Comparison of ENCODE assay signal across 8 cellular contexts in genomic region chr7:142357953-142358520, GRCh38.
DNase-seq lines count a peak whose midpoint lies in the region; ATAC-seq, FAIRE-seq and TF ChIP-seq lines count a peak whose summit lies in the region.

No MANE protein-coding gene starts in this region.

- H3K4me1 ChIP-seq in Panc1 (ENCODE audit: control insufficient read depth, insufficient read depth, low read length) = no peaks in the 10 kb centered on the region; the same call in 1 of the 2 replicates
- no peaks in the 10 kb centered on the region for H3K4me1 ChIP-seq in lower lobe of right lung

- no peak overlapping the region for H3K4me3 ChIP-seq in Panc1 (ENCODE audit: low read depth in 2 of 2, low read length in 2 of 2)
- H3K4me3 ChIP-seq in choroid plexus epithelial cell (ENCODE audit: low read depth, low read length) = no peak overlapping the region
- no peak overlapping the region for H3K4me3 ChIP-seq in lower lobe of right lung

- DNase-seq in activated naive CD4-positive, alpha-beta T cell treated with Interleukin-2 at 50 U/mL for 16 hours = peak; percentile 23
- DNase-seq in activated naive CD4-positive, alpha-beta T cell treated with anti-CD3 and anti-CD28 coated beads, Interleukin-2, amount 50 U/mL, for 16 hours = no peak
- DNase-seq in HTR-8/SVneo (ENCODE audit: insufficient read length, low spot score) (peak; percentile 38), Panc1 (ENCODE audit: low read depth, low spot score) (peak; percentile 38), choroid plexus epithelial cell (ENCODE audit: low read depth) (peak; percentile 91), lower lobe of right lung (no peak)
- no peak for DNase-seq in effector CD8-positive, alpha-beta T cell (lab: John Stamatoyannopoulos, UW)

- H3K9me3 ChIP-seq in Panc1 (ENCODE audit: control insufficient read depth, insufficient read depth, low read depth, low read length) = no peaks in the 10 kb centered on the region
- H3K9me3 ChIP-seq in lower lobe of right lung = no peaks in the 10 kb centered on the region

- CTCF ChIA-PET in Panc1 (lab: Charles Lee) = interaction anchor here (0.7 kb wide), 1 partner anchor 11 kb away, joined by 4 read pairs; no protein-coding TSS in a partner anchor

- in situ Hi-C loops in Panc1 (cut with HindIII; ENCODE audit: low pct_unique_long_range_greater_than_20kb, low sequenced_read_pairs) = no loop called here

- POLR2A ChIA-PET in Panc1 (lab: Charles Lee) = interaction anchor here (0.6 kb wide), 1 partner anchor 39 kb away, joined by 3 read pairs; no protein-coding TSS in a partner anchor

- H3K36me3 ChIP-seq in Panc1 (ENCODE audit: control insufficient read depth, insufficient read depth, low read length) = no peaks in the 10 kb centered on the region
- no peaks in the 10 kb centered on the region for H3K36me3 ChIP-seq in lower lobe of right lung

- no peak for FAIRE-seq in HTR-8/SVneo (lab: Jason Lieb, UNC)

- BruUV-seq in Panc1 (replicated peaks; lab: Mats Ljungman, UMichigan) = no TSS peak

- H3K27me3 ChIP-seq in Panc1 (ENCODE audit: control insufficient read depth, insufficient read depth, low read length) = no peaks in the 10 kb centered on the region; the same call in 1 of the 2 replicates
- H3K27me3 ChIP-seq in lower lobe of right lung (ENCODE audit: low read depth) = no peaks in the 10 kb centered on the region

- TF ChIP-seq CTCF in Panc1 (IDR thresholded peaks at IDR 0.05) = peak; percentile 87
- TF ChIP-seq CTCF in choroid plexus epithelial cell (conservative IDR thresholded peaks at IDR 0.05; ENCODE audit: low read depth, low read length) = peak; percentile 91
- TF ChIP-seq CTCF in lower lobe of right lung (IDR thresholded peaks at IDR 0.05) = peak; percentile 66

- intact Hi-C loops in Panc1 (cut with micrococcal nuclease; ENCODE audit: unreplicated experiment) (no loop called here), lower lobe of right lung (cut with DNase I) (no loop called here)

- no peak overlapping the region for H3K27ac ChIP-seq in Panc1 (ENCODE audit: low read length)
- no peak overlapping the region for H3K27ac ChIP-seq in lower lobe of right lung

- peak; percentile 99 for ATAC-seq in GM21529 (IDR thresholded peaks at IDR 0.05; ENCODE audit: unreplicated experiment)
- peak; percentile 83 for ATAC-seq in Panc1
- peak; percentile 79 to 82 for ATAC-seq in lower lobe of right lung

Comparison
In these comparisons a context has a peak if more than half of its experiments do, and no peak if none do; other contexts are left out.
1. DNase-seq: peak in activated naive CD4-positive, alpha-beta T cell treated with Interleukin-2 at 50 U/mL for 16 hours (single experiment), HTR-8/SVneo (single experiment), Panc1 (single experiment) and choroid plexus epithelial cell (single experiment); none in activated naive CD4-positive, alpha-beta T cell treated with anti-CD3 and anti-CD28 coated beads, Interleukin-2, amount 50 U/mL, for 16 hours (single experiment), lower lobe of right lung (single experiment) and effector CD8-positive, alpha-beta T cell (single experiment).
2. Peak in every context shown above with its lines, with median percentiles within 50 percentile points of each other: ATAC-seq and CTCF ChIP-seq.